30 cellular contexts compared by ENCODE assay signal in genomic region chr1:203870256-203870655, GRCh38. TPM values are rescaled to one million over a fixed set of nuclear protein-coding genes. Genes with fewer than 3 reads are reported as not detected.
DNase-seq lines count a peak whose midpoint lies in the region; ATAC-seq, FAIRE-seq and TF ChIP-seq lines count a peak whose summit lies in the region.
"Had no signal": no experiment of that assay in that cellular context is flagged by ENCODE, and none has a peak within 500 bp of the region (broad histone marks: within the 10 kb centered on the region; RNA-seq: fewer than 3 reads in every experiment).

No MANE protein-coding gene starts in this region.

- H4K20me1 ChIP-seq in astrocyte (ENCODE audit: insufficient read depth, low read length): peaks cover 7% of the 10 kb centered on the region

- no peak overlapping the region for H3K4me2 ChIP-seq in astrocyte (ENCODE audit: low read length)

- H3K4me3 ChIP-seq in astrocyte (ENCODE audit: insufficient read depth, low read depth, low read length): no peak overlapping the region
- no peak overlapping the region for H3K4me3 ChIP-seq in muscle layer of colon (ENCODE audit: low read depth in 1 of 2, low read length in 2 of 2)
- H3K4me3 ChIP-seq in gastroesophageal sphincter: no peak overlapping the region
- H3K4me3 ChIP-seq in upper lobe of right lung: no peak overlapping the region
- H3K4me3 ChIP-seq: esophagus squamous epithelium, GM12878, mucosa of descending colon, spleen, thoracic aorta, uterus had no signal

- TF ChIP-seq POLR2A in gastroesophageal sphincter (IDR thresholded peaks at IDR 0.05): no peak

- H3K9ac ChIP-seq in astrocyte (ENCODE audit: low read length) (no peak overlapping the region), muscle layer of colon (ENCODE audit: low read length) (peak overlapping the region; percentile 30)

- no peak overlapping the region for H2AFZ ChIP-seq in astrocyte (ENCODE audit: low read depth, low read length)

- H3K36me3 ChIP-seq in astrocyte (ENCODE audit: insufficient read depth, low read length) (peaks cover 29% of the 10 kb centered on the region), muscle layer of colon (ENCODE audit: insufficient read depth, low read length) (peaks cover 41% of the 10 kb centered on the region), gastroesophageal sphincter (peaks cover 0 to 87% of the 10 kb centered on the region in 2 donors), upper lobe of right lung (peaks cover 56% of the 10 kb centered on the region)
- H3K36me3 ChIP-seq: uterus had no signal

- H3K9me3 ChIP-seq in astrocyte (ENCODE audit: insufficient read depth, low read depth, low read length) (no peaks in the 10 kb centered on the region), muscle layer of colon (ENCODE audit: low read length) (no peaks in the 10 kb centered on the region), gastroesophageal sphincter (no peaks in the 10 kb centered on the region), upper lobe of right lung (no peaks in the 10 kb centered on the region)
- H3K9me3 ChIP-seq: esophagus squamous epithelium, mucosa of descending colon, spleen, thoracic aorta, uterus had no signal

- ATAC-seq in gastroesophageal sphincter: no peak
- ATAC-seq in GM21423 (IDR thresholded peaks at IDR 0.05; ENCODE audit: unreplicated experiment): no peak
- no peak for ATAC-seq in GM19463 (IDR thresholded peaks at IDR 0.05; ENCODE audit: unreplicated experiment)
- ATAC-seq in upper lobe of right lung: no peak

- no peak for FAIRE-seq in astrocyte (lab: Jason Lieb, UNC)
- FAIRE-seq: GM12878 had no signal

- no peak for TF ChIP-seq CTCF in 22Rv1 (IDR thresholded peaks at IDR 0.05)
- TF ChIP-seq CTCF in HFFc6 (IDR thresholded peaks at IDR 0.05): no peak
- no peak for TF ChIP-seq CTCF in astrocyte (IDR thresholded peaks at IDR 0.05; ENCODE audit: insufficient read depth, low read depth, low read length)
- TF ChIP-seq CTCF in gastroesophageal sphincter (IDR thresholded peaks at IDR 0.05): no peak
- no peak for TF ChIP-seq CTCF in upper lobe of right lung (IDR thresholded peaks at IDR 0.05)

- peak; percentile 70 for DNase-seq in HFFc6
- peak; percentile 23 for DNase-seq in astrocyte (ENCODE audit: low read depth)
- no peak for DNase-seq in upper lobe of right lung
- DNase-seq: activated CD4-positive, alpha-beta T cell treated with anti-CD3 and anti-CD28 coated beads, Interleukin-2, amount 50 U/mL, for 1 hour; activated CD4-positive, CD25-positive, alpha-beta regulatory T cell; activated CD8-positive, alpha-beta memory T cell treated with anti-CD3 and anti-CD28 coated beads, Interleukin-2, amount 10 ng/mL, durations not matched to agents 7 days and 5 days; activated gamma-delta T cell treated with Interleukin-2 at 50 U/mL for 16 hours; activated naive CD8-positive, alpha-beta T cell treated with anti-CD3 and anti-CD28 coated beads, Interleukin-2, amount 10 ng/mL, durations not matched to agents 7 days and 5 days; activated T-cell treated with anti-CD3 and anti-CD28 coated beads, Interleukin-2, amount 50 U/mL, for 48 hours; cortex of kidney; esophagus squamous epithelium; H7; left colon; mucosa of descending colon; NCI-H1436 treated with DMSO at 0.1 percent for 48 hours; retina; RPMI8226; spleen; stimulated activated CD4-positive, alpha-beta T cell treated with anti-CD3 and anti-CD28 coated beads, Interleukin-2, amount 100 ng/mL, for 24 hours; stimulated activated naive CD8-positive, alpha-beta T cell treated with anti-CD3 and anti-CD28 coated beads, Interleukin-15, Interleukin-2, amounts not matched to agents 100 U/mL and 50 U/mL, for 24 hours; T-cell; uterus had no signal

- H3K27me3 Mint-ChIP-seq in HFFc6 (ENCODE audit: insufficient read depth) (peaks cover 2% of the 10 kb centered on the region; the same call in 1 of the 2 replicates), astrocyte (ENCODE audit: low read depth, unreplicated experiment) (no peaks in the 10 kb centered on the region)
- H3K27me3 Mint-ChIP-seq: activated CD8-positive, alpha-beta memory T cell treated with anti-CD3 and anti-CD28 coated beads, Interleukin-2, amount 10 ng/mL, durations not matched to agents 7 days and 5 days; activated naive CD8-positive, alpha-beta T cell treated with anti-CD3 and anti-CD28 coated beads, Interleukin-2, amount 10 ng/mL, durations not matched to agents 7 days and 5 days; T-cell had no signal

- no peak for TF ChIP-seq EP300 in gastroesophageal sphincter (IDR thresholded peaks at IDR 0.05)

- intact Hi-C loops in upper lobe of right lung (cut with DNase I): loop anchor here (2.0 kb wide), 1 partner anchor 259 kb away; no protein-coding TSS in a partner anchor

- peak overlapping the region; percentile 0; the same call in 1 of the 2 replicates for H3K4me3 Mint-ChIP-seq in HFFc6
- H3K4me3 Mint-ChIP-seq in astrocyte (ENCODE audit: unreplicated experiment): no peak overlapping the region
- H3K4me3 Mint-ChIP-seq: activated CD8-positive, alpha-beta memory T cell treated with anti-CD3 and anti-CD28 coated beads, Interleukin-2, amount 10 ng/mL, durations not matched to agents 7 days and 5 days; activated naive CD8-positive, alpha-beta T cell treated with anti-CD3 and anti-CD28 coated beads, Interleukin-2, amount 10 ng/mL, durations not matched to agents 7 days and 5 days; nephron; T-cell had no signal

- H3K9me3 Mint-ChIP-seq in HFFc6: no peaks in the 10 kb centered on the region
- no peaks in the 10 kb centered on the region for H3K9me3 Mint-ChIP-seq in astrocyte (ENCODE audit: unreplicated experiment)
- H3K9me3 Mint-ChIP-seq: activated naive CD8-positive, alpha-beta T cell treated with anti-CD3 and anti-CD28 coated beads, Interleukin-2, amount 10 ng/mL, durations not matched to agents 7 days and 5 days; nephron; T-cell had no signal

- H3K4me1 Mint-ChIP-seq in HFFc6 (ENCODE audit: low read depth) (peaks cover 48% of the 10 kb centered on the region), astrocyte (ENCODE audit: low read depth, unreplicated experiment) (no peaks in the 10 kb centered on the region)
- H3K4me1 Mint-ChIP-seq: activated CD8-positive, alpha-beta memory T cell treated with anti-CD3 and anti-CD28 coated beads, Interleukin-2, amount 10 ng/mL, durations not matched to agents 7 days and 5 days had no signal

- no peaks in the 10 kb centered on the region for H3K27me3 ChIP-seq in astrocyte (ENCODE audit: insufficient read depth, low read length)
- H3K27me3 ChIP-seq in muscle layer of colon (ENCODE audit: control insufficient read depth in 1 of 2, insufficient read depth in 2 of 2, low read length in 2 of 2): no peaks in the 10 kb centered on the region
- H3K27me3 ChIP-seq in gastroesophageal sphincter: no peaks in the 10 kb centered on the region
- no peaks in the 10 kb centered on the region for H3K27me3 ChIP-seq in upper lobe of right lung
- H3K27me3 ChIP-seq: esophagus squamous epithelium, spleen, uterus had no signal

- H3K27ac ChIP-seq in 22Rv1 (peak overlapping the region; percentile 29; the same call in 1 of the 2 replicates), astrocyte (ENCODE audit: low read depth, low read length) (no peak overlapping the region), muscle layer of colon (ENCODE audit: low read depth, low read length) (no peak overlapping the region), gastroesophageal sphincter (no peak overlapping the region), upper lobe of right lung (no peak overlapping the region)
- H3K27ac ChIP-seq: thoracic aorta had no signal

- no peaks in the 10 kb centered on the region for H3K4me1 ChIP-seq in astrocyte (ENCODE audit: insufficient read depth, low read length)
- H3K4me1 ChIP-seq in muscle layer of colon (ENCODE audit: insufficient read depth, low read length): peaks cover 24% of the 10 kb centered on the region
- peaks cover 0 to 14% (median 7%) of the 10 kb centered on the region in 3 donors for H3K4me1 ChIP-seq in gastroesophageal sphincter
- H3K4me1 ChIP-seq in upper lobe of right lung: no peaks in the 10 kb centered on the region
- H3K4me1 ChIP-seq: uterus had no signal

- H3K36me3 Mint-ChIP-seq in HFFc6 (ENCODE audit: low read depth): peaks cover 14% of the 10 kb centered on the region
- peaks cover 4% of the 10 kb centered on the region for H3K36me3 Mint-ChIP-seq in astrocyte (ENCODE audit: low read depth, unreplicated experiment)

- H3K27ac Mint-ChIP-seq in HFFc6 (peak overlapping the region; percentile 40), astrocyte (ENCODE audit: unreplicated experiment) (no peak overlapping the region)
- H3K27ac Mint-ChIP-seq: activated CD8-positive, alpha-beta memory T cell treated with anti-CD3 and anti-CD28 coated beads, Interleukin-2, amount 10 ng/mL, durations not matched to agents 7 days and 5 days; activated naive CD8-positive, alpha-beta T cell treated with anti-CD3 and anti-CD28 coated beads, Interleukin-2, amount 10 ng/mL, durations not matched to agents 7 days and 5 days had no signal

- peaks cover 5% of the 10 kb centered on the region for H3K79me2 ChIP-seq in astrocyte (ENCODE audit: insufficient read depth, low read length)

- 94 to 100% methylated on average over 1 of the region's 1 CpG for WGBS in gastroesophageal sphincter (ENCODE audit: low coverage in 1 of 2), 2 donors

RNA-seq across cellular contexts. Expression of gene SNRPE, which starts 8.9 kb away (rescaled TPM):
- 100 to 1,000 TPM; 154 to 186 (median 163) TPM for total RNA-seq in HFFc6 (2021; fragmentation: NEBNext Ultra II Directional; extraction: Animal tissue kit (Norgen Biotek cat#: 25700))
- total RNA-seq in astrocyte: 102 and 122 TPM in 2 replicates
- 10 to 100 TPM; 18.9 to 46.7 (median 28.5) TPM for total RNA-seq in gastroesophageal sphincter
- 58.0 TPM for total RNA-seq in upper lobe of right lung
